In the genomic region with DNA sequence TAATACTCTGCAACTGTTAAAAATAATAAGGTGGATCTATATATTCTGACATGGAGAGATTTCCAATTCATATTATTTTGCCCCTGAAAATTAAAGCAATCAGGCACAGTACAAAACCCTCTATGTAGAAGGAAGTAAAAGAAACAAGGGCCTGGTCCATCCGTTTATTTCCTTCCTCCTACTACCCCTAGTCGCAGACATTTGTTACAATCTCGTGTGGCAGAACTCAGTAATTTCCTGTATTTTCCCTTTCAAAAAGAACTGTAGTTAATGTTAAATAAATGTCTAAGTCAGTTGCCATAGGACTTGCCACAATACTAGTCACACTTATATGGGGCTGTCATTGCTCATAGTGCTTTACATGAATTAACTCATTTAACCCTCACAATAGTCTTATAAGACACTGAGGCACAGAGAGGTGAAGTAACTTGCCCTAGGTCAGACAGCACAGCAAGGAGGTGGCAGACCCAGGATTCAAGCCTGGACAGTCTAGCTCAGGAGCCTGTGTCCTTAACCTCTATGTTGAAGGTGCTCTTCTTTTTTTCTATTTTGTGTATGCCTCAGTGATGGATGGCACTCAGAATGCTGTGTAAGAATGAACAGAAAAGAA, we compare ENCODE assay signal across 13 cellular contexts. TPM values are rescaled to one million over a fixed set of nuclear protein-coding genes. Genes with fewer than 3 reads are reported as not detected.
DNase-seq lines count a peak whose midpoint lies in the region; ATAC-seq lines count a peak whose summit lies in the region.
"Had no signal": no experiment of that assay in that cellular context is flagged by ENCODE, and none has a peak within 500 bp of the region (broad histone marks: within the 10 kb centered on the region; RNA-seq: fewer than 3 reads in every experiment).

No MANE protein-coding gene starts in this region.

- no peaks in the 10 kb centered on the region for H3K9me3 Mint-ChIP-seq in activated T-cell treated with anti-CD3 and anti-CD28 coated beads, Interleukin-2, amount 50 U/mL, for 4 hours
- no peaks in the 10 kb centered on the region for H3K9me3 Mint-ChIP-seq in stimulated activated naive CD8-positive, alpha-beta T cell treated with anti-CD3 and anti-CD28 coated beads, Interleukin-15, Interleukin-2, amounts not matched to agents 100 ng/mL and 50 ng/mL, for 24 hours
- H3K9me3 Mint-ChIP-seq: H9 had no signal

- peaks cover 11% of the 10 kb centered on the region for H3K4me1 ChIP-seq in effector memory CD4-positive, alpha-beta T cell (ENCODE audit: control insufficient read depth, insufficient read depth, low read length, poor library complexity, severe bottlenecking)

- peak overlapping the region; percentile 11 for H3K4me3 ChIP-seq in effector memory CD4-positive, alpha-beta T cell (ENCODE audit: insufficient read depth, low read depth, low read length, poor library complexity, severe bottlenecking)

- no peaks in the 10 kb centered on the region for H3K36me3 ChIP-seq in effector memory CD4-positive, alpha-beta T cell (ENCODE audit: control insufficient read depth, insufficient read depth, low read length)

- peaks cover 49% of the 10 kb centered on the region for H3K4me1 Mint-ChIP-seq in activated T-cell treated with anti-CD3 and anti-CD28 coated beads, Interleukin-2, amount 50 U/mL, for 4 hours (ENCODE audit: low read depth)
- H3K4me1 Mint-ChIP-seq in stimulated activated naive CD8-positive, alpha-beta T cell treated with anti-CD3 and anti-CD28 coated beads, Interleukin-15, Interleukin-2, amounts not matched to agents 100 ng/mL and 50 ng/mL, for 24 hours (ENCODE audit: low read depth): peaks cover 53% of the 10 kb centered on the region

- peak; percentile 27 to 42 for ATAC-seq in activated T-cell treated with anti-CD3 and anti-CD28 coated beads, Interleukin-2, amount 50 U/mL, for 4 hours
- ATAC-seq: esophagus mucosa had no signal

- H3K36me3 Mint-ChIP-seq in activated T-cell treated with anti-CD3 and anti-CD28 coated beads, Interleukin-2, amount 50 U/mL, for 4 hours (ENCODE audit: insufficient read depth): peaks cover 3% of the 10 kb centered on the region
- H3K36me3 Mint-ChIP-seq in stimulated activated naive CD8-positive, alpha-beta T cell treated with anti-CD3 and anti-CD28 coated beads, Interleukin-15, Interleukin-2, amounts not matched to agents 100 ng/mL and 50 ng/mL, for 24 hours (ENCODE audit: low read depth): no peaks in the 10 kb centered on the region

- H3K4me3 Mint-ChIP-seq in activated T-cell treated with anti-CD3 and anti-CD28 coated beads, Interleukin-2, amount 50 U/mL, for 4 hours: no peak overlapping the region
- H3K4me3 Mint-ChIP-seq in stimulated activated naive CD8-positive, alpha-beta T cell treated with anti-CD3 and anti-CD28 coated beads, Interleukin-15, Interleukin-2, amounts not matched to agents 100 ng/mL and 50 ng/mL, for 24 hours: peak overlapping the region; percentile 38
- H3K4me3 Mint-ChIP-seq: H9 had no signal

- no peaks in the 10 kb centered on the region for H3K27me3 Mint-ChIP-seq in activated T-cell treated with anti-CD3 and anti-CD28 coated beads, Interleukin-2, amount 50 U/mL, for 4 hours (ENCODE audit: low read depth)
- H3K27me3 Mint-ChIP-seq in stimulated activated naive CD8-positive, alpha-beta T cell treated with anti-CD3 and anti-CD28 coated beads, Interleukin-15, Interleukin-2, amounts not matched to agents 100 ng/mL and 50 ng/mL, for 24 hours: no peaks in the 10 kb centered on the region

- H3K9me3 ChIP-seq in effector memory CD4-positive, alpha-beta T cell (ENCODE audit: control insufficient read depth, low read length): no peaks in the 10 kb centered on the region

- no peak for DNase-seq in activated T-cell treated with anti-CD3 and anti-CD28 coated beads, Interleukin-2, amount 50 U/mL, for 4 hours
- no peak for DNase-seq in activated T-cell treated with anti-CD3 and anti-CD28 coated beads, Interleukin-2, amount 50 U/mL, for 48 hours
- DNase-seq in NOMO-1 (lab: John Stamatoyannopoulos, UW; ENCODE audit: unreplicated experiment in 2 of 2) (peak; percentile 53 to 63), NCI-H524 treated with DMSO at 0.1 percent for 48 hours (lab: John Stamatoyannopoulos, UW) (no peak), NCI-H1417 treated with DMSO at 0.1 percent for 48 hours (lab: John Stamatoyannopoulos, UW) (no peak)
- DNase-seq in effector memory CD4-positive, alpha-beta T cell: no peak
- no peak for DNase-seq in stimulated activated CD4-positive, alpha-beta T cell treated with anti-CD3 and anti-CD28 coated beads, Interleukin-12 subunit alpha, Interleukin-12 subunit beta, amount 100 ng/mL, for 4 hours
- DNase-seq: activated CD4-positive, alpha-beta T cell treated with anti-CD3 and anti-CD28 coated beads for 4 hours; H9; NCI-H2227 treated with DMSO at 0.1 percent for 48 hours; Right ventricle myocardium superior had no signal

- peak overlapping the region; percentile 92 for H3K27ac Mint-ChIP-seq in stimulated activated naive CD8-positive, alpha-beta T cell treated with anti-CD3 and anti-CD28 coated beads, Interleukin-15, Interleukin-2, amounts not matched to agents 100 ng/mL and 50 ng/mL, for 24 hours
- H3K27ac Mint-ChIP-seq: H9 had no signal

- peak overlapping the region; percentile 19 for H3K27ac ChIP-seq in effector memory CD4-positive, alpha-beta T cell (ENCODE audit: insufficient read depth, low read length, poor library complexity, severe bottlenecking)

- H3K27me3 ChIP-seq in effector memory CD4-positive, alpha-beta T cell (replicated peaks; ENCODE audit: control insufficient read depth, insufficient read depth, low read length, poor library complexity, severe bottlenecking): no peaks in the 10 kb centered on the region

RNA-seq across cellular contexts. Expression of a gene that starts 24.2 kb away (rescaled TPM):
- total RNA-seq in activated T-cell treated with anti-CD3 and anti-CD28 coated beads, Interleukin-2, amount 50 U/mL, for 4 hours: 1 to 10 TPM; 2.6 to 3.7 (median 2.7) TPM

Comparison
In these comparisons a context has a peak if more than half of its experiments do, and no peak if none do; other contexts are left out.
1. DNase-seq: peak in NOMO-1 (2 of 2); none in activated T-cell treated with anti-CD3 and anti-CD28 coated beads, Interleukin-2, amount 50 U/mL, for 4 hours (single experiment), activated T-cell treated with anti-CD3 and anti-CD28 coated beads, Interleukin-2, amount 50 U/mL, for 48 hours (0 of 2), effector memory CD4-positive, alpha-beta T cell (0 of 3), NCI-H524 treated with DMSO at 0.1 percent for 48 hours (single experiment), stimulated activated CD4-positive, alpha-beta T cell treated with anti-CD3 and anti-CD28 coated beads, Interleukin-12 subunit alpha, Interleukin-12 subunit beta, amount 100 ng/mL, for 4 hours (single experiment) and NCI-H1417 treated with DMSO at 0.1 percent for 48 hours (single experiment).